ENCODE assay signal across 8 cellular contexts in the genomic region with DNA sequence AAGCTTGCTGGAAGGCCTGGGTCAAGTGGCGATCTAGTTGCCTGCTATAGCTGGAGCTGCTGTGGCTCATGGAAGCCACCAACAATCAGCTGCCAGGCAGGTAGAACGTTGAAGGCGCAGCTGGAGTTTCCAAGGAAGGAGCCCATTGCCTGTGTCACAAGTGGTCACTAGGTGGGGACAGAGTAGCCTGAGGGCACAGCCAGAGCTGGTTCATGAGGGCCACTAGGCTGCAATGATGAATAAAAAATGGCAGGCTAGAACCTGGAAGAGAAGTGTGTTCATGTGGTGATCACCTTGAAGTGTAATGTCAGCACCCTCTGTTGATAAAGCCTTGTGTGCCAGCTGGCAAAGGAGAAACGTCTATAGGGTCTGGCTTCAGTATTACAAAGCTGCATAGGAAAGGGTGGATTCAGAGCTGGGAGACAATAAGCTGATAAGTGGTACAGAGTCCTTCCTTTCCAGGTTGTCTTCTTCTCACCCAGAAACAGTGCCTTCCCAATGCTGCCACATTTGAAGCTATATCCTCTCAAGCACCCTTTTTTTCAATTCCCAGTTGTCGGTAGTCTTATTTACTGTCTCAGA.
DNase-seq lines count a peak whose midpoint lies in the region; ATAC-seq, FAIRE-seq and TF ChIP-seq lines count a peak whose summit lies in the region.

No MANE protein-coding gene starts in this region.

- POLR2A ChIA-PET in AG04449 (lab: Yijun Ruan, JAX) = no interaction called here
- POLR2A ChIA-PET in activated B cell treated with CpG ODN at 0.5 μM for 24 hours (lab: Charles Lee) = no interaction called here

- TF ChIP-seq CTCF in AG04449 (IDR thresholded peaks at IDR 0.05; ENCODE audit: insufficient read depth, low read length, missing control alignments) (peak; percentile 80), activated B cell treated with CpG ODN at 0.5 μM for 24 hours (IDR thresholded peaks at IDR 0.05) (peak; percentile 63), nephron progenitor cell (IDR thresholded peaks at IDR 0.05) (peak; percentile 76), uterus (IDR thresholded peaks at IDR 0.05) (peak; percentile 37 to 52 (median 40))

- H3K36me3 Mint-ChIP-seq in activated B cell treated with CpG ODN at 0.5 μM for 24 hours (ENCODE audit: low read depth) (no peaks in the 10 kb centered on the region), nephron progenitor cell (ENCODE audit: low read depth) (no peaks in the 10 kb centered on the region)

- H3K4me1 ChIP-seq in uterus = no peaks in the 10 kb centered on the region

- no peak for DNase-seq in AG04449 (ENCODE audit: low read depth, low spot score)
- DNase-seq in GM12892 (ENCODE audit: insufficient read length) = peak; percentile 44
- DNase-seq in NCI-H2081 treated with DMSO at 0.1 percent for 48 hours (lab: John Stamatoyannopoulos, UW) = peak; percentile 14
- peak; percentile 33 for DNase-seq in activated B cell treated with CpG ODN at 0.5 μM for 24 hours
- DNase-seq in fibroblast of gingiva (ENCODE audit: low read depth) = peak; percentile 38
- DNase-seq in nephron progenitor cell = peak; percentile 63
- no peak for DNase-seq in uterus

- no peak overlapping the region for H3K4me3 Mint-ChIP-seq in activated B cell treated with CpG ODN at 0.5 μM for 24 hours
- H3K4me3 Mint-ChIP-seq in nephron progenitor cell = no peak overlapping the region

- H3K4me1 Mint-ChIP-seq in activated B cell treated with CpG ODN at 0.5 μM for 24 hours = no peaks in the 10 kb centered on the region
- peaks cover 5% of the 10 kb centered on the region for H3K4me1 Mint-ChIP-seq in nephron progenitor cell

- H3K4me3 ChIP-seq in AG04449 (ENCODE audit: low read depth, low read length) = no peak overlapping the region
- no peak overlapping the region for H3K4me3 ChIP-seq in uterus

- CTCF ChIA-PET in AG04449 (lab: Yijun Ruan, JAX) = interaction anchor here (0.7 to 3.4 kb wide), 12 partner anchors 9 to 805 kb away, joined by 3 to 18 read pairs (median 7); no protein-coding TSS in a partner anchor
- CTCF ChIA-PET in activated B cell treated with CpG ODN at 0.5 μM for 24 hours (lab: Charles Lee) = interaction anchor here (0.7 to 3.4 kb wide), 30 partner anchors 9 to 1301 kb away, joined by 3 to 95 read pairs (median 4); no protein-coding TSS in a partner anchor

- H3K27me3 Mint-ChIP-seq in activated B cell treated with CpG ODN at 0.5 μM for 24 hours (peaks cover 11% of the 10 kb centered on the region), nephron progenitor cell (ENCODE audit: low read depth, poor library complexity) (peaks cover 3% of the 10 kb centered on the region)

- no peaks in the 10 kb centered on the region for H3K9me3 ChIP-seq in uterus

- no peaks in the 10 kb centered on the region for H3K27me3 ChIP-seq in uterus

- peak; percentile 67 for FAIRE-seq in GM12892 (lab: Jason Lieb, UNC)

- no peak overlapping the region for H3K27ac ChIP-seq in uterus

- H3K9me3 Mint-ChIP-seq in activated B cell treated with CpG ODN at 0.5 μM for 24 hours (no peaks in the 10 kb centered on the region), nephron progenitor cell (no peaks in the 10 kb centered on the region)

- intact Hi-C loops in activated B cell treated with CpG ODN at 0.5 μM for 24 hours (cut with micrococcal nuclease) = loop anchor here (1.0 to 5.0 kb wide), 7 partner anchors 84 to 805 kb away; no protein-coding TSS in a partner anchor
- intact Hi-C loops in uterus (cut with DNase I; ENCODE audit: low total_unique reads) = no loop called here

- TF ChIP-seq POLR2A in GM12892 (IDR thresholded peaks at IDR 0.05; ENCODE audit: low read depth, low read length) (no peak), uterus (IDR thresholded peaks at IDR 0.05) (no peak)

- H3K27ac Mint-ChIP-seq in activated B cell treated with CpG ODN at 0.5 μM for 24 hours (no peak overlapping the region), nephron progenitor cell (no peak overlapping the region)

- ATAC-seq in HG02970 (IDR thresholded peaks at IDR 0.05; ENCODE audit: low FRiP score, unreplicated experiment) (peak; percentile 97), activated B cell treated with CpG ODN at 0.5 μM for 24 hours (ENCODE audit: low read depth) (peak; percentile 84)

- H3K36me3 ChIP-seq in uterus = no peaks in the 10 kb centered on the region

Comparison
In these comparisons a context has a peak if more than half of its experiments do, and no peak if none do; other contexts are left out.
1. DNase-seq: peak in GM12892 (single experiment), NCI-H2081 treated with DMSO at 0.1 percent for 48 hours (single experiment), activated B cell treated with CpG ODN at 0.5 μM for 24 hours (single experiment), fibroblast of gingiva (single experiment) and nephron progenitor cell (single experiment); none in AG04449 (single experiment) and uterus (0 of 2).
2. Peak in every context shown above with its lines, with median percentiles within 50 percentile points of each other: CTCF ChIP-seq.